Comparison of ENCODE assay signal across 8 cellular contexts in genomic region chr2:46915281-46915810, GRCh38. TPM values are rescaled to one million over a fixed set of nuclear protein-coding genes. Genes with fewer than 3 reads are reported as not detected.
A peak's percentile ranks its signal among the peaks of the same experiment; 100 is the strongest.
DNase-seq lines count a peak whose midpoint lies in the region; TF ChIP-seq lines count a peak whose summit lies in the region.

Gene MCFD2, minus strand, starts transcription at chr2:46915806. Its CDS starts 6,635 bp downstream, at chr2:46909171.

- peak in 1 of 2 donors; percentile 25 for TF ChIP-seq POLR2A in sigmoid colon (IDR thresholded peaks at IDR 0.05)

- no peak for TF ChIP-seq CTCF in AG10803 (conservative IDR thresholded peaks at IDR 0.05; ENCODE audit: low read length)
- TF ChIP-seq CTCF in GM20000 (IDR thresholded peaks at IDR 0.05; ENCODE audit: extremely low read depth, missing control alignments): no peak
- TF ChIP-seq CTCF in ascending aorta (IDR thresholded peaks at IDR 0.05): no peak
- TF ChIP-seq CTCF in hepatocyte (IDR thresholded peaks at IDR 0.05; ENCODE audit: poor library complexity): no peak
- TF ChIP-seq CTCF in sigmoid colon (IDR thresholded peaks at IDR 0.05): no peak

- peak within 1 kb of the TSS; percentile 81 for H2AFZ ChIP-seq in hepatocyte

- H3K36me3 ChIP-seq in ascending aorta: peaks cover 7 to 22% of the 10 kb centered on the region in 2 donors
- H3K36me3 ChIP-seq in hepatocyte (replicated peaks; ENCODE audit: insufficient read depth, low read depth): no peaks in the 10 kb centered on the region
- peaks cover 0 to 10% (median 5%) of the 10 kb centered on the region in 4 donors for H3K36me3 ChIP-seq in sigmoid colon

- H3K27ac ChIP-seq in ascending aorta (peak within 1 kb of the TSS; percentile 97 to 99), hepatocyte (peak within 1 kb of the TSS; percentile 98), sigmoid colon (peak within 1 kb of the TSS; percentile 94 to 98 (median 97))

- 2% methylated on average over 27 of the region's 38 CpGs for WGBS in hepatocyte (ENCODE audit: low lambda C conversion rate, missing lambda C conversion rate)
- 0 to 1% methylated on average over 37 to 38 of the region's 38 CpGs for WGBS in sigmoid colon, 2 donors

- intact Hi-C loops in ascending aorta (cut with DNase I) (loop anchor here (2.0 to 5.0 kb wide), 4 partner anchors 69 to 407 kb away; no protein-coding TSS in a partner anchor), sigmoid colon (cut with DNase I) (no loop called here)

- H3K4me2 ChIP-seq in hepatocyte: peak within 1 kb of the TSS; percentile 77

- peaks cover 73% of the 10 kb centered on the region for H3K79me2 ChIP-seq in hepatocyte

- H3K9me2 ChIP-seq in hepatocyte (replicated peaks; ENCODE audit: insufficient read depth): no peaks in the 10 kb centered on the region

- H3K4me3 ChIP-seq in AG10803 (ENCODE audit: low read length) (peak within 1 kb of the TSS; percentile 94), ascending aorta (peak within 1 kb of the TSS; percentile 83 to 88), hepatocyte (peak within 1 kb of the TSS; percentile 94), sigmoid colon (peak within 1 kb of the TSS; percentile 95 to 99 (median 99))

- no peaks in the 10 kb centered on the region for H3K27me3 ChIP-seq in ascending aorta
- H3K27me3 ChIP-seq in hepatocyte: no peaks in the 10 kb centered on the region
- no peaks in the 10 kb centered on the region for H3K27me3 ChIP-seq in sigmoid colon

- peaks cover 4 to 25% of the 10 kb centered on the region in 2 donors for H3K4me1 ChIP-seq in ascending aorta
- peaks cover 21% of the 10 kb centered on the region for H3K4me1 ChIP-seq in hepatocyte (ENCODE audit: insufficient read depth)
- peaks cover 0 to 38% (median 26%) of the 10 kb centered on the region in 4 donors for H3K4me1 ChIP-seq in sigmoid colon

- H4K20me1 ChIP-seq in hepatocyte (ENCODE audit: insufficient read depth, poor library complexity, severe bottlenecking): peaks cover 34% of the 10 kb centered on the region

- peak; percentile 51 for DNase-seq in AG10803 (ENCODE audit: low read depth)
- DNase-seq in GM20000 (ENCODE audit: low spot score): peak; percentile 41
- peak; percentile 10 for DNase-seq in HuH-7 (ENCODE audit: low spot score)
- DNase-seq in ascending aorta (ENCODE audit: low spot score in 2 of 2): peak in 1 of 2 donors; percentile 80
- DNase-seq in hepatocyte (ENCODE audit: low spot score): peak; percentile 55
- peak; percentile 81 for DNase-seq in sigmoid colon
- DNase-seq in NCI-H1930 (lab: John Stamatoyannopoulos, UW): no peak
- no peak for DNase-seq in DMS114 treated with DMSO at 0.1 percent for 48 hours (lab: John Stamatoyannopoulos, UW; ENCODE audit: unreplicated experiment)

- no peaks in the 10 kb centered on the region for H3K9me3 ChIP-seq in ascending aorta
- H3K9me3 ChIP-seq in hepatocyte (ENCODE audit: low read depth): no peaks in the 10 kb centered on the region
- no peaks in the 10 kb centered on the region for H3K9me3 ChIP-seq in sigmoid colon

- no peak for TF ChIP-seq EP300 in sigmoid colon (IDR thresholded peaks at IDR 0.05)

RNA-seq across cellular contexts. Expression of gene MCFD2, which starts in this region (rescaled TPM):
- total RNA-seq in ascending aorta: 171 TPM
- total RNA-seq in hepatocyte: 196 and 203 TPM in 2 replicates
- polyA plus RNA-seq in hepatocyte: 144 and 161 TPM in 2 replicates
- total RNA-seq in sigmoid colon: 10 to 100 TPM; 50.1 to 75.7 (median 68.6) TPM
- polyA plus RNA-seq in sigmoid colon: 10 to 100 TPM; 13.4 to 31.6 (median 15.6) TPM

Comparison
In these comparisons a context has a peak if more than half of its experiments do, and no peak if none do; other contexts are left out.
1. DNase-seq: peak in AG10803 (single experiment), GM20000 (single experiment), HuH-7 (single experiment), hepatocyte (single experiment) and sigmoid colon (single experiment); none in NCI-H1930 (0 of 2) and DMS114 treated with DMSO at 0.1 percent for 48 hours (single experiment).
2. Peak in every context shown above with its lines, with median percentiles within 50 percentile points of each other: H3K4me3 ChIP-seq and H3K27ac ChIP-seq.